30 cellular contexts compared by ENCODE assay signal in genomic region chr11:31387379-31387778, GRCh38. TPM values are rescaled to one million over a fixed set of nuclear protein-coding genes. Genes with fewer than 3 reads are reported as not detected.
DNase-seq lines count a peak whose midpoint lies in the region; ATAC-seq and TF ChIP-seq lines count a peak whose summit lies in the region.
"Had no signal": no experiment of that assay in that cellular context is flagged by ENCODE, and none has a peak within 500 bp of the region (broad histone marks: within the 10 kb centered on the region; RNA-seq: fewer than 3 reads in every experiment).

No MANE protein-coding gene starts in this region.

- POLR2A ChIA-PET in AG04449 (lab: Yijun Ruan, JAX), result no interaction called here
- POLR2A ChIA-PET in OCI-LY7 (lab: Charles Lee), result interaction anchor here (0.7 kb wide), 1 partner anchor 118 kb away, joined by 3 read pairs; no protein-coding TSS in a partner anchor

- H3F3A ChIP-seq in GM23338 (replicated peaks; ENCODE audit: low read depth), result no peaks in the 10 kb centered on the region

- H3K36me3 ChIP-seq in GM23338 (ENCODE audit: insufficient read depth), result no peaks in the 10 kb centered on the region
- H3K36me3 ChIP-seq in OCI-LY7 (ENCODE audit: insufficient read depth, low read length), result no peaks in the 10 kb centered on the region
- H3K36me3 ChIP-seq: adrenal gland, BE2C, breast epithelium, colonic mucosa, gastrocnemius medialis, Peyer's patch, transverse colon, WERI-Rb-1 had no signal

- H2AFZ ChIP-seq in GM23338, result no peak overlapping the region
- no peak overlapping the region for H2AFZ ChIP-seq in OCI-LY7 (ENCODE audit: low read length)

- H3K4me2 ChIP-seq in GM23338 (no peak overlapping the region), OCI-LY7 (ENCODE audit: low read length) (no peak overlapping the region)

- CTCF ChIA-PET in AG04449 (lab: Yijun Ruan, JAX) (interaction anchor here (1.3 kb wide), 1 partner anchor 788 kb away, joined by 5 read pairs; no protein-coding TSS in a partner anchor), OCI-LY7 (lab: Charles Lee; ENCODE audit: unreplicated experiment) (no interaction called here)

- H3K4me3 ChIP-seq in AG04449 (ENCODE audit: low read depth, low read length), result no peak overlapping the region
- no peak overlapping the region for H3K4me3 ChIP-seq in GM23338
- no peak overlapping the region for H3K4me3 ChIP-seq in choroid plexus epithelial cell (ENCODE audit: low read depth, low read length)
- no peak overlapping the region for H3K4me3 ChIP-seq in OCI-LY7 (ENCODE audit: low read depth, low read length, poor library complexity, severe bottlenecking)
- H3K4me3 ChIP-seq: adrenal gland, breast epithelium, colonic mucosa, gastrocnemius medialis, Peyer's patch, transverse colon had no signal

- TF ChIP-seq CTCF in AG04449 (IDR thresholded peaks at IDR 0.05; ENCODE audit: insufficient read depth, low read length, missing control alignments) (no peak), GM23338 (conservative IDR thresholded peaks at IDR 0.05; ENCODE audit: low read depth in 2 of 2) (peak in 1 of 2 experiments; percentile 33; a peak in 2 of 4 replicates), choroid plexus epithelial cell (conservative IDR thresholded peaks at IDR 0.05; ENCODE audit: low read depth, low read length) (no peak), OCI-LY7 (conservative IDR thresholded peaks at IDR 0.05; ENCODE audit: low read length) (no peak)

- no peaks in the 10 kb centered on the region for H3K79me2 ChIP-seq in GM23338 (replicated peaks; ENCODE audit: insufficient read depth)
- no peaks in the 10 kb centered on the region for H3K79me2 ChIP-seq in OCI-LY7 (ENCODE audit: insufficient read depth, low read depth, low read length)

- H3K9me3 Mint-ChIP-seq in GM23338, result peaks cover 7% of the 10 kb centered on the region; the same call in 2 of the 3 replicates
- no peaks in the 10 kb centered on the region for H3K9me3 Mint-ChIP-seq in activated T-cell treated with anti-CD3 and anti-CD28 coated beads, Interleukin-2, amount 50 U/mL, for 72 hours
- H3K9me3 Mint-ChIP-seq in activated T-helper 1 cell treated with anti-CD3 and anti-CD28 coated beads, Interleukin-12 subunit alpha, Interleukin-12 subunit beta, Interleukin-2, Interleukin-4 antibody, amounts not matched to agents 30 ng/mL and 10 ng/mL and 1 ng/mL, durations not matched to agents 14 hours and 24 hours and 36 hours, result no peaks in the 10 kb centered on the region
- H3K9me3 Mint-ChIP-seq: natural killer cell had no signal

- H3K4me1 ChIP-seq in GM23338 (ENCODE audit: insufficient read depth) (peaks cover 12% of the 10 kb centered on the region), OCI-LY7 (ENCODE audit: insufficient read depth, low read length, poor library complexity, severe bottlenecking) (no peaks in the 10 kb centered on the region)
- H3K4me1 ChIP-seq: adrenal gland, BE2C, breast epithelium, colonic mucosa, gastrocnemius medialis, Peyer's patch, transverse colon had no signal

- no peak for ATAC-seq in GM23338
- ATAC-seq in activated T-cell treated with anti-CD3 and anti-CD28 coated beads, Interleukin-2, amount 50 U/mL, for 72 hours (replicated peaks in 1 of 2), result no peak
- ATAC-seq: gastrocnemius medialis, left lobe of liver, natural killer cell had no signal

- H3K36me3 Mint-ChIP-seq in GM23338 (ENCODE audit: low read depth), result peaks cover 36% of the 10 kb centered on the region
- peaks cover 0 to 2% of the 10 kb centered on the region in 2 donors for H3K36me3 Mint-ChIP-seq in activated T-cell treated with anti-CD3 and anti-CD28 coated beads, Interleukin-2, amount 50 U/mL, for 72 hours (ENCODE audit: insufficient read depth in 2 of 2)
- H3K36me3 Mint-ChIP-seq in activated T-helper 1 cell treated with anti-CD3 and anti-CD28 coated beads, Interleukin-12 subunit alpha, Interleukin-12 subunit beta, Interleukin-2, Interleukin-4 antibody, amounts not matched to agents 30 ng/mL and 10 ng/mL and 1 ng/mL, durations not matched to agents 14 hours and 24 hours and 36 hours (ENCODE audit: low read depth), result no peaks in the 10 kb centered on the region

- peak; percentile 31 for DNase-seq in AG04449 (ENCODE audit: low read depth, low spot score)
- DNase-seq in GM23338 (ENCODE audit: low spot score), result peak; percentile 33
- DNase-seq in choroid plexus epithelial cell (ENCODE audit: low read depth), result peak; percentile 44
- peak; percentile 25 for DNase-seq in left kidney (ENCODE audit: low read depth, low spot score)
- DNase-seq in activated T-cell treated with anti-CD3 and anti-CD28 coated beads, Interleukin-2, amount 50 U/mL, for 72 hours, result no peak
- DNase-seq in H4 (ENCODE audit: low spot score), result no peak
- DNase-seq in activated T-helper 1 cell treated with anti-CD3 and anti-CD28 coated beads, Interleukin-12 subunit alpha, Interleukin-12 subunit beta, Interleukin-2, Interleukin-4 antibody, amounts not matched to agents 30 ng/mL and 10 ng/mL and 1 ng/mL, durations not matched to agents 14 hours and 24 hours and 36 hours (ENCODE audit: low spot score), result no peak
- DNase-seq in OCI-LY7 (ENCODE audit: low spot score), result no peak
- DNase-seq: 8988T; activated naive CD4-positive, alpha-beta T cell treated with anti-CD3 and anti-CD28 coated beads for 36 hours; adrenal gland; BE2C; colonic mucosa; effector CD8-positive, alpha-beta T cell; gastrocnemius medialis; GF-D8; natural killer cell; NCI-H1092; NCI-H187; NCI-H2171 treated with DMSO at 0.1 percent for 48 hours; NCI-H526; NK-92 treated with Interleukin-12 subunit alpha and Interleukin-12 subunit beta, amount 100 ng/mL, for 24 hours; Peyer's patch; stimulated activated CD4-positive, alpha-beta T cell treated with anti-CD3 and anti-CD28 coated beads, Interleukin-2, amount 100 ng/mL, for 24 hours; T1000; transverse colon; WERI-Rb-1 had no signal

- H3K9me2 ChIP-seq in GM23338 (ENCODE audit: insufficient read depth) (no peaks in the 10 kb centered on the region), OCI-LY7 (ENCODE audit: insufficient read depth, low read length) (no peaks in the 10 kb centered on the region)

- no peak overlapping the region for H3K27ac ChIP-seq in GM23338 (ENCODE audit: low read depth)
- H3K27ac ChIP-seq in OCI-LY7 (ENCODE audit: low read depth, low read length, poor library complexity, severe bottlenecking), result no peak overlapping the region
- H3K27ac ChIP-seq: adrenal gland, breast epithelium, colonic mucosa, gastrocnemius medialis, Peyer's patch, transverse colon, WERI-Rb-1 had no signal

- BruUV-seq in OCI-LY7 (replicated peaks; lab: Mats Ljungman, UMichigan), result no TSS peak

- H3K4me3 Mint-ChIP-seq in GM23338, result no peak overlapping the region
- no peak overlapping the region for H3K4me3 Mint-ChIP-seq in activated T-cell treated with anti-CD3 and anti-CD28 coated beads, Interleukin-2, amount 50 U/mL, for 72 hours
- no peak overlapping the region for H3K4me3 Mint-ChIP-seq in activated T-helper 1 cell treated with anti-CD3 and anti-CD28 coated beads, Interleukin-12 subunit alpha, Interleukin-12 subunit beta, Interleukin-2, Interleukin-4 antibody, amounts not matched to agents 30 ng/mL and 10 ng/mL and 1 ng/mL, durations not matched to agents 14 hours and 24 hours and 36 hours
- H3K4me3 Mint-ChIP-seq: activated naive CD4-positive, alpha-beta T cell treated with anti-CD3 and anti-CD28 coated beads for 36 hours; natural killer cell had no signal

- H3K27me3 ChIP-seq in GM23338 (ENCODE audit: insufficient read depth), result no peaks in the 10 kb centered on the region
- H3K27me3 ChIP-seq: adrenal gland, BE2C, breast epithelium, colonic mucosa, gastrocnemius medialis, Peyer's patch, transverse colon had no signal

- intact Hi-C loops in activated T-helper 1 cell treated with anti-CD3 and anti-CD28 coated beads, Interleukin-12 subunit alpha, Interleukin-12 subunit beta, Interleukin-2, Interleukin-4 antibody, amounts not matched to agents 30 ng/mL and 10 ng/mL and 1 ng/mL, durations not matched to agents 14 hours and 24 hours and 36 hours (cut with micrococcal nuclease), result no loop called here
- intact Hi-C loops in OCI-LY7 (cut with micrococcal nuclease; ENCODE audit: unreplicated experiment), result no loop called here

- H3K27me3 Mint-ChIP-seq in GM23338 (ENCODE audit: insufficient read depth, low read depth, poor library complexity), result no peaks in the 10 kb centered on the region
- no peaks in the 10 kb centered on the region for H3K27me3 Mint-ChIP-seq in activated T-cell treated with anti-CD3 and anti-CD28 coated beads, Interleukin-2, amount 50 U/mL, for 72 hours (ENCODE audit: low read depth)
- H3K27me3 Mint-ChIP-seq in activated T-helper 1 cell treated with anti-CD3 and anti-CD28 coated beads, Interleukin-12 subunit alpha, Interleukin-12 subunit beta, Interleukin-2, Interleukin-4 antibody, amounts not matched to agents 30 ng/mL and 10 ng/mL and 1 ng/mL, durations not matched to agents 14 hours and 24 hours and 36 hours (ENCODE audit: insufficient read depth), result no peaks in the 10 kb centered on the region

- H3K9me3 ChIP-seq in OCI-LY7 (ENCODE audit: low read length), result no peaks in the 10 kb centered on the region
- H3K9me3 ChIP-seq: adrenal gland, BE2C, colonic mucosa, gastrocnemius medialis, Peyer's patch, transverse colon had no signal

- H3K27ac Mint-ChIP-seq in GM23338, result no peak overlapping the region; the same call in 1 of the 2 replicates
- no peak overlapping the region for H3K27ac Mint-ChIP-seq in activated T-cell treated with anti-CD3 and anti-CD28 coated beads, Interleukin-2, amount 50 U/mL, for 72 hours
- H3K27ac Mint-ChIP-seq in activated T-helper 1 cell treated with anti-CD3 and anti-CD28 coated beads, Interleukin-12 subunit alpha, Interleukin-12 subunit beta, Interleukin-2, Interleukin-4 antibody, amounts not matched to agents 30 ng/mL and 10 ng/mL and 1 ng/mL, durations not matched to agents 14 hours and 24 hours and 36 hours, result no peak overlapping the region
- H3K27ac Mint-ChIP-seq: activated naive CD4-positive, alpha-beta T cell treated with anti-CD3 and anti-CD28 coated beads for 36 hours; natural killer cell had no signal

- H3K4me1 Mint-ChIP-seq in GM23338, result peaks cover 8% of the 10 kb centered on the region; the same call in 2 of the 3 replicates
- no peaks in the 10 kb centered on the region for H3K4me1 Mint-ChIP-seq in activated T-cell treated with anti-CD3 and anti-CD28 coated beads, Interleukin-2, amount 50 U/mL, for 72 hours (ENCODE audit: low read depth)
- H3K4me1 Mint-ChIP-seq in activated T-helper 1 cell treated with anti-CD3 and anti-CD28 coated beads, Interleukin-12 subunit alpha, Interleukin-12 subunit beta, Interleukin-2, Interleukin-4 antibody, amounts not matched to agents 30 ng/mL and 10 ng/mL and 1 ng/mL, durations not matched to agents 14 hours and 24 hours and 36 hours (ENCODE audit: low read depth), result no peaks in the 10 kb centered on the region

- H4K20me1 ChIP-seq in GM23338 (replicated peaks; ENCODE audit: insufficient read depth) (no peaks in the 10 kb centered on the region), OCI-LY7 (ENCODE audit: insufficient read depth, low read length) (no peaks in the 10 kb centered on the region)

RNA-seq across cellular contexts. Expression of gene DNAJC24, which starts 17.7 kb away (rescaled TPM):
- 21.3 and 21.5 TPM in 2 replicates for total RNA-seq in GM23338 (2014; rRNA removed; shearing (Covaris generic))
- polyA plus RNA-seq in GM23338 (2016; fragmentation: Nextera tagmentation; extraction: Ambion mirVana), result 20.3 and 24.9 TPM in 2 replicates
- total RNA-seq in activated T-cell treated with anti-CD3 and anti-CD28 coated beads, Interleukin-2, amount 50 U/mL, for 72 hours, result 10 to 100 TPM; 16.8 to 20.1 TPM
- total RNA-seq in H4 (2014; rRNA removed; shearing (Covaris generic)), result 12.7 and 14.2 TPM in 2 replicates
- 15.8 and 20.6 TPM in 2 replicates for total RNA-seq in activated T-helper 1 cell treated with anti-CD3 and anti-CD28 coated beads, Interleukin-12 subunit alpha, Interleukin-12 subunit beta, Interleukin-2, Interleukin-4 antibody, amounts not matched to agents 30 ng/mL and 10 ng/mL and 1 ng/mL, durations not matched to agents 14 hours and 24 hours and 36 hours
- 11.6 and 12.8 TPM in 2 replicates for total RNA-seq in OCI-LY7 (2014; rRNA removed; shearing (Covaris generic))
- 16.2 and 16.3 TPM in 2 replicates for total RNA-seq in OCI-LY7 (2022)

RNA-seq across cellular contexts. Expression of gene DCDC1, which starts 17.8 kb away (rescaled TPM):
- 0.27 and 0.56 TPM in 2 replicates for total RNA-seq in GM23338 (2014; rRNA removed; shearing (Covaris generic))
- polyA plus RNA-seq in GM23338 (2016; fragmentation: Nextera tagmentation; extraction: Ambion mirVana), result 0.21 and 0.58 TPM in 2 replicates
- under 1 TPM in 1 of 2 donors, not detected in 1; 0.42 TPM for total RNA-seq in activated T-cell treated with anti-CD3 and anti-CD28 coated beads, Interleukin-2, amount 50 U/mL, for 72 hours
- 0.08 and 0.31 TPM in 2 replicates for total RNA-seq in H4 (2014; rRNA removed; shearing (Covaris generic))
- not detected in 2 replicates for total RNA-seq in activated T-helper 1 cell treated with anti-CD3 and anti-CD28 coated beads, Interleukin-12 subunit alpha, Interleukin-12 subunit beta, Interleukin-2, Interleukin-4 antibody, amounts not matched to agents 30 ng/mL and 10 ng/mL and 1 ng/mL, durations not matched to agents 14 hours and 24 hours and 36 hours
- 0.13 TPM in 1 of 2 replicates, not detected in the other for total RNA-seq in OCI-LY7 (2014; rRNA removed; shearing (Covaris generic))
- total RNA-seq in OCI-LY7 (2022), result not detected in 2 replicates
- total RNA-seq: colonic mucosa, gastrocnemius medialis, mesenteric fat pad, natural killer cell had no signal

Comparison
In these comparisons a context has a peak if more than half of its experiments do, and no peak if none do; other contexts are left out.
1. DNase-seq: peak in AG04449 (single experiment), GM23338 (single experiment), choroid plexus epithelial cell (single experiment) and left kidney (single experiment); none in activated T-cell treated with anti-CD3 and anti-CD28 coated beads, Interleukin-2, amount 50 U/mL, for 72 hours (0 of 2), H4 (single experiment), activated T-helper 1 cell treated with anti-CD3 and anti-CD28 coated beads, Interleukin-12 subunit alpha, Interleukin-12 subunit beta, Interleukin-2, Interleukin-4 antibody, amounts not matched to agents 30 ng/mL and 10 ng/mL and 1 ng/mL, durations not matched to agents 14 hours and 24 hours and 36 hours (single experiment) and OCI-LY7 (single experiment).